ENCODE assay signal across 8 cellular contexts in genomic region chr22:50530857-50531545, GRCh38. TPM values are rescaled to one million over a fixed set of nuclear protein-coding genes. Genes with fewer than 3 reads are reported as not detected.
DNase-seq lines count a peak whose midpoint lies in the region; ATAC-seq and TF ChIP-seq lines count a peak whose summit lies in the region.

No MANE protein-coding gene starts in this region.

- ATAC-seq in WTC11 (peak; percentile 40), left lobe of liver (peak; percentile 53), GM18907 (IDR thresholded peaks at IDR 0.05; ENCODE audit: unreplicated experiment) (no peak)

- peak overlapping the region; percentile 72 for H3K4me3 Mint-ChIP-seq in WTC11

- H3K4me3 ChIP-seq in GM06990 (replicated peaks; ENCODE audit: low read depth, low read length) = peak overlapping the region; percentile 90
- H3K4me3 ChIP-seq in LNCaP clone FGC (ENCODE audit: low read depth, low read length) = peak overlapping the region; percentile 78

- no peaks in the 10 kb centered on the region for H3K9me3 Mint-ChIP-seq in WTC11

- no peaks in the 10 kb centered on the region for H3K36me3 ChIP-seq in GM06990 (ENCODE audit: control insufficient read depth, insufficient read depth, low read length)

- H3K27ac ChIP-seq in caudate nucleus (ENCODE audit: low read depth, low read length) = peak overlapping the region; percentile 89

- no peak overlapping the region for H3K27ac Mint-ChIP-seq in WTC11

- CTCF ChIA-PET in WTC11 (lab: Charles Lee) = interaction anchor here (1.3 kb wide), 3 partner anchors 23 to 169 kb away, joined by 4 to 7 read pairs (median 7); partner anchors contain the start of genes LMF2, NCAPH2 and SYCE3

- peaks cover 80% of the 10 kb centered on the region for H3K27me3 Mint-ChIP-seq in WTC11 (ENCODE audit: low read depth)

- peaks cover 15% of the 10 kb centered on the region for H3K4me1 Mint-ChIP-seq in WTC11

- no peaks in the 10 kb centered on the region for H3K27me3 ChIP-seq in GM06990 (replicated peaks; ENCODE audit: control insufficient read depth, insufficient read depth, low read length)

- DNase-seq in GM06990 (ENCODE audit: extremely low read depth, insufficient read length) = peak; percentile 91
- peak; percentile 65 for DNase-seq in LNCaP clone FGC (ENCODE audit: low read depth)
- peak; percentile 79 for DNase-seq in WTC11 (ENCODE audit: low spot score)
- no peak for DNase-seq in caudate nucleus (lab: John Stamatoyannopoulos, UW)
- peak; percentile 94 for DNase-seq in left lobe of liver (ENCODE audit: low spot score)
- DNase-seq in stimulated activated CD4-positive, alpha-beta T cell treated with anti-CD3 and anti-CD28 coated beads, Interleukin-4, amount 100 ng/mL, for 1 hour = peak; percentile 84
- DNase-seq in inferior parietal cortex (ENCODE audit: extremely low spot score) = no peak

- H3K36me3 Mint-ChIP-seq in WTC11 = no peaks in the 10 kb centered on the region

- TF ChIP-seq CTCF in GM06990 (IDR thresholded peaks at IDR 0.05; ENCODE audit: insufficient read depth, low read length, poor library complexity, severe bottlenecking) (no peak), LNCaP clone FGC (IDR thresholded peaks at IDR 0.05; ENCODE audit: control insufficient read depth, extremely low read depth, insufficient read depth) (no peak), WTC11 (IDR thresholded peaks at IDR 0.05) (no peak)

- POLR2A ChIA-PET in WTC11 (lab: Charles Lee) = no interaction called here

TF ChIP-seq in WTC11, 78 proteins besides CTCF, POLR2A, EP300 and RAD21:
- TF ChIP-seq PRRX2 (CRISPR knock-in tag; IDR thresholded peaks at IDR 0.05) (no peak), OVOL2 (CRISPR knock-in tag; IDR thresholded peaks at IDR 0.05; ENCODE audit: borderline replicate concordance) (no peak), CBFB (CRISPR knock-in tag; IDR thresholded peaks at IDR 0.05; ENCODE audit: low read depth) (no peak), E2F1 (CRISPR knock-in tag; IDR thresholded peaks at IDR 0.05) (no peak), CREB1 (CRISPR knock-in tag; IDR thresholded peaks at IDR 0.05) (no peak), FOXP4 (CRISPR knock-in tag; IDR thresholded peaks at IDR 0.05) (no peak), TP53 (CRISPR knock-in tag; IDR thresholded peaks at IDR 0.05) (no peak; the same call in 1 of the 2 replicates), ZNF232 (CRISPR knock-in tag; IDR thresholded peaks at IDR 0.05) (no peak), ZNF121 (CRISPR knock-in tag; IDR thresholded peaks at IDR 0.05) (no peak), GRHL2 (CRISPR knock-in tag; IDR thresholded peaks at IDR 0.05; ENCODE audit: insufficient replicate concordance, severe bottlenecking) (no peak), CREM (CRISPR knock-in tag; IDR thresholded peaks at IDR 0.05) (no peak), JAZF1 (CRISPR knock-in tag; IDR thresholded peaks at IDR 0.05) (no peak), ZNF219 (CRISPR knock-in tag; IDR thresholded peaks at IDR 0.05; ENCODE audit: borderline replicate concordance) (no peak), ELF4 (CRISPR knock-in tag; IDR thresholded peaks at IDR 0.05; ENCODE audit: low read depth) (no peak), ZNF416 (CRISPR knock-in tag; IDR thresholded peaks at IDR 0.05) (no peak), ZNF396 (CRISPR knock-in tag; IDR thresholded peaks at IDR 0.05; ENCODE audit: borderline replicate concordance) (no peak), RORB (CRISPR knock-in tag; IDR thresholded peaks at IDR 0.05) (no peak)
TF ChIP-seq in WTC11: peak in this region for 0.

RNA-seq across cellular contexts. Expression of gene TYMP, which starts 1.2 kb away (rescaled TPM):
- total RNA-seq in WTC11 (2021) = 1.2 to 1.8 TPM (median 1.5 TPM) in 3 replicates
- 80.0 TPM for total RNA-seq in left lobe of liver

RNA-seq across cellular contexts. Expression of gene SCO2, which starts 5.6 kb away (rescaled TPM):
- 1.5 to 5.5 TPM in 2 of 3 replicates, not detected in the other for total RNA-seq in WTC11 (2021)
- total RNA-seq in left lobe of liver = not detected

RNA-seq across cellular contexts. Expression of gene KLHDC7B, which starts 14.7 kb away (rescaled TPM):
- total RNA-seq in WTC11 (2021) (not detected in 3 replicates), left lobe of liver (0.05 TPM)

RNA-seq across cellular contexts. Expression of gene NCAPH2, which starts 23.0 kb away (rescaled TPM):
- total RNA-seq in WTC11 (2021) = 69.8 to 78.4 TPM (median 70.3 TPM) in 3 replicates
- 18.8 TPM for total RNA-seq in left lobe of liver

RNA-seq across cellular contexts. Expression of gene LMF2, which starts 23.5 kb away (rescaled TPM):
- total RNA-seq in WTC11 (2021) (38.1 to 43.7 TPM (median 39.8 TPM) in 3 replicates), left lobe of liver (50.2 TPM)

Comparison
In these comparisons a context has a peak if more than half of its experiments do, and no peak if none do; other contexts are left out.
1. DNase-seq: peak in GM06990 (single experiment), LNCaP clone FGC (single experiment), WTC11 (single experiment), left lobe of liver (single experiment) and stimulated activated CD4-positive, alpha-beta T cell treated with anti-CD3 and anti-CD28 coated beads, Interleukin-4, amount 100 ng/mL, for 1 hour (single experiment); none in caudate nucleus (0 of 61) and inferior parietal cortex (single experiment).
2. RNA of gene TYMP, which starts 1.2 kb away (total RNA-seq): 80.0 TPM in left lobe of liver (single experiment); 1.2 to 1.8 TPM in WTC11; every median in the first group is over 10 times any median in the second.